1 cellular context compared by ENCODE assay signal in the genomic region with DNA sequence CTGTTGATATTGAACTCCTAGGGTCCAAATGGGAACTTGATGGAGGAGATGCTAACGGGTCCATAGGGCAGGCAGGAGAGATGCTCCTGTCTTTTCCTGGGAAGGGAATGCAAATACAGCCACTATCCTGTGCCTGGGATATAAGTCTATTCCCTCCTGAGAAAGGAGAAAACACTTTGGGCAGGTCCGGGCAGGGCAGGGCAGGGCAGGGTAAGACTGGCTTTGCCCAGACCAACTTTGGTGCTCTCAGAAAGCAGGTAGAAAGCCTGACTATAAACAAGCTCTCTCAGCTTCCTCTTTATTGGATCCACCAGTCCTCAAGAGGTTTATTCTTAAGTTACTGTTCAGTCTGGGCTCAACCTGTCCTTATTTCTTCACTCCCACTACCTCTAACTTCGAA.
TF ChIP-seq lines count a peak whose summit lies in the region.

No MANE protein-coding gene starts in this region.

TF ChIP-seq in GM12878, 131 proteins besides CTCF, POLR2A, EP300 and RAD21:
- TF ChIP-seq CHD1 (IDR thresholded peaks at IDR 0.05; ENCODE audit: low read depth, low read length) (no peak), SUZ12 (IDR thresholded peaks at IDR 0.05; ENCODE audit: unreplicated experiment) (no peak), HDAC6 (IDR thresholded peaks at IDR 0.05; ENCODE audit: unreplicated experiment) (no peak), SPI1 (IDR thresholded peaks at IDR 0.05; ENCODE audit: borderline replicate concordance, insufficient read depth, low read depth, low read length) (no peak), ETV6 (conservative IDR thresholded peaks at IDR 0.05 in 1 of 2, IDR thresholded peaks at IDR 0.05 in 1 of 2; ENCODE audit: borderline replicate concordance in 1 of 2, low read depth in 1 of 2) (no peak), MEF2A (IDR thresholded peaks at IDR 0.05; ENCODE audit: insufficient read depth, low read depth, low read length) (no peak), YY1 (IDR thresholded peaks at IDR 0.05; ENCODE audit: low read depth, low read length) (no peak), CREM (IDR thresholded peaks at IDR 0.05; ENCODE audit: low read depth) (no peak), KDM1A (IDR thresholded peaks at IDR 0.05; ENCODE audit: borderline replicate concordance) (no peak), MXI1 (IDR thresholded peaks at IDR 0.05; ENCODE audit: low read depth, low read length) (no peak), BACH1 (IDR thresholded peaks at IDR 0.05; ENCODE audit: borderline replicate concordance) (no peak)
- TF ChIP-seq, protein P1, sequence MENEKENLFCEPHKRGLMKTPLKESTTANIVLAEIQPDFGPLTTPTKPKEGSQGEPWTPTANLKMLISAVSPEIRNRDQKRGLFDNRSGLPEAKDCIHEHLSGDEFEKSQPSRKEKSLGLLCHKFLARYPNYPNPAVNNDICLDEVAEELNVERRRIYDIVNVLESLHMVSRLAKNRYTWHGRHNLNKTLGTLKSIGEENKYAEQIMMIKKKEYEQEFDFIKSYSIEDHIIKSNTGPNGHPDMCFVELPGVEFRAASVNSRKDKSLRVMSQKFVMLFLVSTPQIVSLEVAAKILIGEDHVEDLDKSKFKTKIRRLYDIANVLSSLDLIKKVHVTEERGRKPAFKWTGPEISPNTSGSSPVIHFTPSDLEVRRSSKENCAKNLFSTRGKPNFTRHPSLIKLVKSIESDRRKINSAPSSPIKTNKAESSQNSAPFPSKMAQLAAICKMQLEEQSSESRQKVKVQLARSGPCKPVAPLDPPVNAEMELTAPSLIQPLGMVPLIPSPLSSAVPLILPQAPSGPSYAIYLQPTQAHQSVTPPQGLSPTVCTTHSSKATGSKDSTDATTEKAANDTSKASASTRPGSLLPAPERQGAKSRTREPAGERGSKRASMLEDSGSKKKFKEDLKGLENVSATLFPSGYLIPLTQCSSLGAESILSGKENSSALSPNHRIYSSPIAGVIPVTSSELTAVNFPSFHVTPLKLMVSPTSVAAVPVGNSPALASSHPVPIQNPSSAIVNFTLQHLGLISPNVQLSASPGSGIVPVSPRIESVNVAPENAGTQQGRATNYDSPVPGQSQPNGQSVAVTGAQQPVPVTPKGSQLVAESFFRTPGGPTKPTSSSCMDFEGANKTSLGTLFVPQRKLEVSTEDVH (IDR thresholded peaks at IDR 0.05; ENCODE audit: low read depth, partially characterized antibody) = no peak
- TF ChIP-seq, protein P2, sequence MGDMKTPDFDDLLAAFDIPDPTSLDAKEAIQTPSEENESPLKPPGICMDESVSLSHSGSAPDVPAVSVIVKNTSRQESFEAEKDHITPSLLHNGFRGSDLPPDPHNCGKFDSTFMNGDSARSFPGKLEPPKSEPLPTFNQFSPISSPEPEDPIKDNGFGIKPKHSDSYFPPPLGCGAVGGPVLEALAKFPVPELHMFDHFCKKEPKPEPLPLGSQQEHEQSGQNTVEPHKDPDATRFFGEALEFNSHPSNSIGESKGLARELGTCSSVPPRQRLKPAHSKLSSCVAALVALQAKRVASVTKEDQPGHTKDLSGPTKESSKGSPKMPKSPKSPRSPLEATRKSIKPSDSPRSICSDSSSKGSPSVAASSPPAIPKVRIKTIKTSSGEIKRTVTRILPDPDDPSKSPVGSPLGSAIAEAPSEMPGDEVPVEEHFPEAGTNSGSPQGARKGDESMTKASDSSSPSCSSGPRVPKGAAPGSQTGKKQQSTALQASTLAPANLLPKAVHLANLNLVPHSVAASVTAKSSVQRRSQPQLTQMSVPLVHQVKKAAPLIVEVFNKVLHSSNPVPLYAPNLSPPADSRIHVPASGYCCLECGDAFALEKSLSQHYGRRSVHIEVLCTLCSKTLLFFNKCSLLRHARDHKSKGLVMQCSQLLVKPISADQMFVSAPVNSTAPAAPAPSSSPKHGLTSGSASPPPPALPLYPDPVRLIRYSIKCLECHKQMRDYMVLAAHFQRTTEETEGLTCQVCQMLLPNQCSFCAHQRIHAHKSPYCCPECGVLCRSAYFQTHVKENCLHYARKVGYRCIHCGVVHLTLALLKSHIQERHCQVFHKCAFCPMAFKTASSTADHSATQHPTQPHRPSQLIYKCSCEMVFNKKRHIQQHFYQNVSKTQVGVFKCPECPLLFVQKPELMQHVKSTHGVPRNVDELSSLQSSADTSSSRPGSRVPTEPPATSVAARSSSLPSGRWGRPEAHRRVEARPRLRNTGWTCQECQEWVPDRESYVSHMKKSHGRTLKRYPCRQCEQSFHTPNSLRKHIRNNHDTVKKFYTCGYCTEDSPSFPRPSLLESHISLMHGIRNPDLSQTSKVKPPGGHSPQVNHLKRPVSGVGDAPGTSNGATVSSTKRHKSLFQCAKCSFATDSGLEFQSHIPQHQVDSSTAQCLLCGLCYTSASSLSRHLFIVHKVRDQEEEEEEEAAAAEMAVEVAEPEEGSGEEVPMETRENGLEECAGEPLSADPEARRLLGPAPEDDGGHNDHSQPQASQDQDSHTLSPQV (IDR thresholded peaks at IDR 0.05) = no peak
- TF ChIP-seq, protein P3, sequence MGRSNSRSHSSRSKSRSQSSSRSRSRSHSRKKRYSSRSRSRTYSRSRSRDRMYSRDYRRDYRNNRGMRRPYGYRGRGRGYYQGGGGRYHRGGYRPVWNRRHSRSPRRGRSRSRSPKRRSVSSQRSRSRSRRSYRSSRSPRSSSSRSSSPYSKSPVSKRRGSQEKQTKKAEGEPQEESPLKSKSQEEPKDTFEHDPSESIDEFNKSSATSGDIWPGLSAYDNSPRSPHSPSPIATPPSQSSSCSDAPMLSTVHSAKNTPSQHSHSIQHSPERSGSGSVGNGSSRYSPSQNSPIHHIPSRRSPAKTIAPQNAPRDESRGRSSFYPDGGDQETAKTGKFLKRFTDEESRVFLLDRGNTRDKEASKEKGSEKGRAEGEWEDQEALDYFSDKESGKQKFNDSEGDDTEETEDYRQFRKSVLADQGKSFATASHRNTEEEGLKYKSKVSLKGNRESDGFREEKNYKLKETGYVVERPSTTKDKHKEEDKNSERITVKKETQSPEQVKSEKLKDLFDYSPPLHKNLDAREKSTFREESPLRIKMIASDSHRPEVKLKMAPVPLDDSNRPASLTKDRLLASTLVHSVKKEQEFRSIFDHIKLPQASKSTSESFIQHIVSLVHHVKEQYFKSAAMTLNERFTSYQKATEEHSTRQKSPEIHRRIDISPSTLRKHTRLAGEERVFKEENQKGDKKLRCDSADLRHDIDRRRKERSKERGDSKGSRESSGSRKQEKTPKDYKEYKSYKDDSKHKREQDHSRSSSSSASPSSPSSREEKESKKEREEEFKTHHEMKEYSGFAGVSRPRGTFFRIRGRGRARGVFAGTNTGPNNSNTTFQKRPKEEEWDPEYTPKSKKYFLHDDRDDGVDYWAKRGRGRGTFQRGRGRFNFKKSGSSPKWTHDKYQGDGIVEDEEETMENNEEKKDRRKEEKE (IDR thresholded peaks at IDR 0.05) = no peak
- TF ChIP-seq, protein P4, sequence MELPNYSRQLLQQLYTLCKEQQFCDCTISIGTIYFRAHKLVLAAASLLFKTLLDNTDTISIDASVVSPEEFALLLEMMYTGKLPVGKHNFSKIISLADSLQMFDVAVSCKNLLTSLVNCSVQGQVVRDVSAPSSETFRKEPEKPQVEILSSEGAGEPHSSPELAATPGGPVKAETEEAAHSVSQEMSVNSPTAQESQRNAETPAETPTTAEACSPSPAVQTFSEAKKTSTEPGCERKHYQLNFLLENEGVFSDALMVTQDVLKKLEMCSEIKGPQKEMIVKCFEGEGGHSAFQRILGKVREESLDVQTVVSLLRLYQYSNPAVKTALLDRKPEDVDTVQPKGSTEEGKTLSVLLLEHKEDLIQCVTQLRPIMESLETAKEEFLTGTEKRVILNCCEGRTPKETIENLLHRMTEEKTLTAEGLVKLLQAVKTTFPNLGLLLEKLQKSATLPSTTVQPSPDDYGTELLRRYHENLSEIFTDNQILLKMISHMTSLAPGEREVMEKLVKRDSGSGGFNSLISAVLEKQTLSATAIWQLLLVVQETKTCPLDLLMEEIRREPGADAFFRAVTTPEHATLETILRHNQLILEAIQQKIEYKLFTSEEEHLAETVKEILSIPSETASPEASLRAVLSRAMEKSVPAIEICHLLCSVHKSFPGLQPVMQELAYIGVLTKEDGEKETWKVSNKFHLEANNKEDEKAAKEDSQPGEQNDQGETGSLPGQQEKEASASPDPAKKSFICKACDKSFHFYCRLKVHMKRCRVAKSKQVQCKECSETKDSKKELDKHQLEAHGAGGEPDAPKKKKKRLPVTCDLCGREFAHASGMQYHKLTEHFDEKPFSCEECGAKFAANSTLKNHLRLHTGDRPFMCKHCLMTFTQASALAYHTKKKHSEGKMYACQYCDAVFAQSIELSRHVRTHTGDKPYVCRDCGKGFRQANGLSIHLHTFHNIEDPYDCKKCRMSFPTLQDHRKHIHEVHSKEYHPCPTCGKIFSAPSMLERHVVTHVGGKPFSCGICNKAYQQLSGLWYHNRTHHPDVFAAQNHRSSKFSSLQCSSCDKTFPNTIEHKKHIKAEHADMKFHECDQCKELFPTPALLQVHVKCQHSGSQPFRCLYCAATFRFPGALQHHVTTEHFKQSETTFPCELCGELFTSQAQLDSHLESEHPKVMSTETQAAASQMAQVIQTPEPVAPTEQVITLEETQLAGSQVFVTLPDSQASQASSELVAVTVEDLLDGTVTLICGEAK (IDR thresholded peaks at IDR 0.05; ENCODE audit: borderline replicate concordance) = no peak
- TF ChIP-seq, protein P5, sequence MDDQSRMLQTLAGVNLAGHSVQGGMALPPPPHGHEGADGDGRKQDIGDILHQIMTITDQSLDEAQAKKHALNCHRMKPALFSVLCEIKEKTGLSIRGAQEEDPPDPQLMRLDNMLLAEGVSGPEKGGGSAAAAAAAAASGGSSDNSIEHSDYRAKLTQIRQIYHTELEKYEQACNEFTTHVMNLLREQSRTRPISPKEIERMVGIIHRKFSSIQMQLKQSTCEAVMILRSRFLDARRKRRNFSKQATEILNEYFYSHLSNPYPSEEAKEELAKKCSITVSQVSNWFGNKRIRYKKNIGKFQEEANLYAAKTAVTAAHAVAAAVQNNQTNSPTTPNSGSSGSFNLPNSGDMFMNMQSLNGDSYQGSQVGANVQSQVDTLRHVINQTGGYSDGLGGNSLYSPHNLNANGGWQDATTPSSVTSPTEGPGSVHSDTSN (IDR thresholded peaks at IDR 0.05; ENCODE audit: insufficient replicate concordance, low read depth, low read length) = no peak
